ENCODE assay signal across 5 cellular contexts in the genomic region with DNA sequence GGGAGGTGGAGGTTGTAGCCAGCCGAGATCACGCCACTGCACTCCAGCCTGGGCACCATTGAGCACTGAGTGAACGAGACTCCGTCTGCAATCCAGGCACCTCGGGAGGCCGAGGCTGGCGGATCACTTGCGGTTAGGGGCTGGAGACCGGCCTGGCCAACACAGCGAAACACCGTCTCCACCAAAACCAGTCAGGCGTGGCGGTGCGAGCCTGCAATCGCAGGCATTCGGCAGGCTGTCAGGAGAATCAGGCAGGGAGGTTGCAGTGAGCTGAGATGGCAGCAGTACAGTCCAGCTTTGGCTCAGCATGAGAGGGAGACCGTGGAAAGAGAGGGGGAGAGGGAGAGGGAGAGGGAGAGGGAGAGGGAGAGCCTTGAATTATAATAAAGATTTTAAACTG. TPM values are rescaled to one million over a fixed set of nuclear protein-coding genes. Genes with fewer than 3 reads are reported as not detected.
"Had no signal": no experiment of that assay in that cellular context is flagged by ENCODE, and none has a peak within 500 bp of the region (broad histone marks: within the 10 kb centered on the region; RNA-seq: fewer than 3 reads in every experiment).

No MANE protein-coding gene starts in this region.

RNA-seq across cellular contexts. Expression of gene PRSS48, which starts 21.3 kb away (rescaled TPM):
- total RNA-seq: HT-29, HT1080, IMR-90, K562 had no signal
- polyA plus RNA-seq: IgD-negative memory B cell, IMR-90, K562 had no signal
